ENCODE assay signal across 8 cellular contexts in genomic region chr19:530133-531008, GRCh38. TPM values are rescaled to one million over a fixed set of nuclear protein-coding genes. Genes with fewer than 3 reads are reported as not detected.
DNase-seq lines count a peak whose midpoint lies in the region; ATAC-seq lines count a peak whose summit lies in the region.

No MANE protein-coding gene starts in this region.

- H3K27me3 Mint-ChIP-seq in activated naive CD8-positive, alpha-beta T cell: no peaks in the 10 kb centered on the region
- peaks cover 4 to 13% (median 8%) of the 10 kb centered on the region in 3 donors for H3K27me3 Mint-ChIP-seq in immature natural killer cell (ENCODE audit: low read depth in 3 of 3)
- no peaks in the 10 kb centered on the region for H3K27me3 Mint-ChIP-seq in stimulated activated naive CD8-positive, alpha-beta T cell treated with anti-CD3 and anti-CD28 coated beads, Interleukin-15, amount 100 ng/mL, for 72 hours

- ATAC-seq in stimulated activated naive CD8-positive, alpha-beta T cell treated with anti-CD3 and anti-CD28 coated beads, Interleukin-15, amount 100 ng/mL, for 72 hours: no peak
- ATAC-seq in GM21381 (IDR thresholded peaks at IDR 0.05; ENCODE audit: unreplicated experiment) (no peak), HG03457 (IDR thresholded peaks at IDR 0.05; ENCODE audit: unreplicated experiment) (no peak)

- peaks cover 10% of the 10 kb centered on the region; the same call in 1 of the 2 replicates for H3K4me1 ChIP-seq in HUES48 (ENCODE audit: control insufficient read depth, insufficient read depth, low read length)

- H3K27me3 ChIP-seq in HUES48 (ENCODE audit: control insufficient read depth, insufficient read depth, low read length): no peaks in the 10 kb centered on the region

- peak overlapping the region; percentile 82 for H3K4me3 Mint-ChIP-seq in activated naive CD8-positive, alpha-beta T cell
- peak overlapping the region; percentile 77 to 87 (median 84) for H3K4me3 Mint-ChIP-seq in immature natural killer cell
- peak overlapping the region; percentile 83 to 86 for H3K4me3 Mint-ChIP-seq in stimulated activated naive CD8-positive, alpha-beta T cell treated with anti-CD3 and anti-CD28 coated beads, Interleukin-15, amount 100 ng/mL, for 72 hours

- peaks cover 12% of the 10 kb centered on the region for H3K4me1 Mint-ChIP-seq in activated naive CD8-positive, alpha-beta T cell (ENCODE audit: low read depth)
- peaks cover 13 to 24% of the 10 kb centered on the region in 2 donors for H3K4me1 Mint-ChIP-seq in immature natural killer cell
- H3K4me1 Mint-ChIP-seq in stimulated activated naive CD8-positive, alpha-beta T cell treated with anti-CD3 and anti-CD28 coated beads, Interleukin-15, amount 100 ng/mL, for 72 hours: peaks cover 43% of the 10 kb centered on the region

- H3K9me3 ChIP-seq in HUES48 (ENCODE audit: control insufficient read depth, insufficient read depth, low read length): no peaks in the 10 kb centered on the region

- H3K9me3 Mint-ChIP-seq in activated naive CD8-positive, alpha-beta T cell (ENCODE audit: low read depth): no peaks in the 10 kb centered on the region
- no peaks in the 10 kb centered on the region for H3K9me3 Mint-ChIP-seq in immature natural killer cell
- no peaks in the 10 kb centered on the region for H3K9me3 Mint-ChIP-seq in stimulated activated naive CD8-positive, alpha-beta T cell treated with anti-CD3 and anti-CD28 coated beads, Interleukin-15, amount 100 ng/mL, for 72 hours

- H3K36me3 ChIP-seq in HUES48 (ENCODE audit: control insufficient read depth, insufficient read depth, low read length): peaks cover 6% of the 10 kb centered on the region; the same call in 1 of the 2 replicates

- peak overlapping the region; percentile 72 for H3K27ac Mint-ChIP-seq in activated naive CD8-positive, alpha-beta T cell
- peak overlapping the region; percentile 30 to 91 (median 63) for H3K27ac Mint-ChIP-seq in immature natural killer cell
- peak overlapping the region; percentile 54 to 61 for H3K27ac Mint-ChIP-seq in stimulated activated naive CD8-positive, alpha-beta T cell treated with anti-CD3 and anti-CD28 coated beads, Interleukin-15, amount 100 ng/mL, for 72 hours

- DNase-seq in immature natural killer cell (no peak), NCI-H69 (lab: John Stamatoyannopoulos, UW) (no peak), SHP77 (lab: John Stamatoyannopoulos, UW) (no peak)
- DNase-seq in stimulated activated naive CD8-positive, alpha-beta T cell treated with anti-CD3 and anti-CD28 coated beads, Interleukin-15, amount 100 ng/mL, for 72 hours: no peak

- H3K4me3 ChIP-seq in HUES48 (ENCODE audit: low read depth, low read length): peak overlapping the region; percentile 95

- H3K36me3 Mint-ChIP-seq in activated naive CD8-positive, alpha-beta T cell: no peaks in the 10 kb centered on the region
- no peaks in the 10 kb centered on the region for H3K36me3 Mint-ChIP-seq in immature natural killer cell

- peak overlapping the region; percentile 91 for H3K27ac ChIP-seq in HUES48 (ENCODE audit: low read depth, low read length)

- peak overlapping the region; percentile 53; the same call in 1 of the 2 replicates for H3K9ac ChIP-seq in HUES48 (ENCODE audit: low read depth, low read length)

RNA-seq across cellular contexts. Expression of gene CDC34, which starts 1.2 kb away (rescaled TPM):
- 10 to 100 TPM; 40.6 to 57.7 (median 48.5) TPM for polyA plus RNA-seq in immature natural killer cell

RNA-seq across cellular contexts. Expression of gene GZMM, which starts 13.5 kb away (rescaled TPM):
- 100 to 1,000 TPM; 584 to 982 (median 652) TPM for polyA plus RNA-seq in immature natural killer cell

RNA-seq across cellular contexts. Expression of gene TPGS1, which starts 23.1 kb away (rescaled TPM):
- polyA plus RNA-seq in immature natural killer cell: 10 to 100 TPM; 28.8 to 63.6 (median 37.0) TPM

RNA-seq across cellular contexts. Expression of gene MADCAM1, which starts 34.1 kb away (rescaled TPM):
- polyA plus RNA-seq in immature natural killer cell: under 1 TPM in 1 of 3 donors, not detected in 2; 0.30 TPM

RNA-seq across cellular contexts. Expression of gene BSG, which starts 42.0 kb away (rescaled TPM):
- 100 to 1,000 TPM; 513 to 682 (median 576) TPM for polyA plus RNA-seq in immature natural killer cell
